8 cellular contexts compared by ENCODE assay signal in the genomic region with DNA sequence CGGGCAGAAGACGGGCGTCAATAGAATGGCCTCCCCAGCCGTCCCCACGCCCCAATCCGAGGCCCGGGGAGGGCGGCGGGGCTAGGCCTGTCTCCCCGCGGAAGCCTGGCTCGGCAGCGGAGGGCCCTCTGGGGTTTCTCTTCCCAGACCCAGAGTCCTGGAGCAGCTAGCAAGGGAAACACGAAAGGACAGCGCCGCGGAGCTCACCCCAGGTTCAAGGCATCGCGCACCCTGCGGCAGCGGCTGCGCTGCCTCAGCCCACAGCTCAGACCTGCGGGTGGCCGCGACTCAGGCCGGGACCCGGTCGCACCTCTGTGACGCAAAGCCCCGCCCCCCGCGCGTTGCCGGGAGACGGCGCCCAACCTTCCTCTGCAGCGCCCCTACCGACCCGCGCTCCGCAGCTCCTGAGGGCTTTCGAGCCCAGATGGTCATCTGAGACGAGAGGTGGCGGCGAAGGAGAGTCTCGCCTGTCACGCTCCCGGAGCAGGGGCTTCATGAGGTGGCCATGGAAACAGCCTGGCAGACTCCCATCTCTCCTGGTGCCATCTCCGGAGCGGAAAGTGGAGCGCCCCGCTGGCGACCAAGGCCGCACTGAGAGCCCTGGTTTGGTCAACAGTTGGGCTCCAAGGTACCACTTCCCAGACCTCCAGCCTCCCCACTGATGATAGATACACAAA. TPM values are rescaled to one million over a fixed set of nuclear protein-coding genes. Genes with fewer than 3 reads are reported as not detected.
DNase-seq lines count a peak whose midpoint lies in the region; ATAC-seq and TF ChIP-seq lines count a peak whose summit lies in the region.

A gene with protein sequence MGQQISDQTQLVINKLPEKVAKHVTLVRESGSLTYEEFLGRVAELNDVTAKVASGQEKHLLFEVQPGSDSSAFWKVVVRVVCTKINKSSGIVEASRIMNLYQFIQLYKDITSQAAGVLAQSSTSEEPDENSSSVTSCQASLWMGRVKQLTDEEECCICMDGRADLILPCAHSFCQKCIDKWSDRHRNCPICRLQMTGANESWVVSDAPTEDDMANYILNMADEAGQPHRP (minus strand): TSS at position 273 of the 677 bp plus-strand sequence. CDS start 7,029 bp downstream, outside the sequence.

- ATAC-seq in GM21515 (IDR thresholded peaks at IDR 0.05; ENCODE audit: unreplicated experiment), result peak; percentile 98

- H3K4me3 ChIP-seq in OCI-LY1 (ENCODE audit: low read depth, low read length, poor library complexity, severe bottlenecking) (peak within 1 kb of the TSS; percentile 74), epithelial cell of proximal tubule (ENCODE audit: low read depth, low read length) (peak within 1 kb of the TSS; percentile 77), mucosa of rectum (ENCODE audit: low read length in 2 of 2) (peak within 1 kb of the TSS; percentile 86 to 91)

- H2AFZ ChIP-seq in OCI-LY1 (ENCODE audit: low read length), result peak within 1 kb of the TSS; percentile 36

- no peak within 1 kb of the TSS for H3K27ac ChIP-seq in OCI-LY1 (ENCODE audit: low read depth, low read length, poor library complexity, severe bottlenecking)
- H3K27ac ChIP-seq in mucosa of rectum (ENCODE audit: low read depth in 2 of 2, low read length in 2 of 2), result peak within 1 kb of the TSS; percentile 87 to 95

- peaks cover 15% of the 10 kb centered on the region for H3K4me1 ChIP-seq in OCI-LY1 (ENCODE audit: insufficient read depth, low read length, severe bottlenecking)
- H3K4me1 ChIP-seq in mucosa of rectum (ENCODE audit: control insufficient read depth in 2 of 2, insufficient read depth in 2 of 2, low read length in 2 of 2), result peaks cover 7 to 13% of the 10 kb centered on the region in 2 donors

- H3F3A ChIP-seq in OCI-LY1 (ENCODE audit: insufficient read depth, low read length), result no peaks in the 10 kb centered on the region

- peak within 1 kb of the TSS; percentile 85 for H3K4me2 ChIP-seq in OCI-LY1 (ENCODE audit: low read length)

- no peaks in the 10 kb centered on the region for H3K27me3 ChIP-seq in OCI-LY1 (ENCODE audit: insufficient read depth, low read length)
- H3K27me3 ChIP-seq in mucosa of rectum (ENCODE audit: control insufficient read depth in 2 of 2, insufficient read depth in 2 of 2, low read length in 2 of 2), result no peaks in the 10 kb centered on the region

- DNase-seq in DMS 273 treated with DMSO at 0.1 percent for 48 hours (lab: John Stamatoyannopoulos, UW) (peak; percentile 73), HuH-7 (ENCODE audit: low spot score) (peak; percentile 89), activated T-cell treated with anti-CD3 and anti-CD28 coated beads for 48 hours (ENCODE audit: low read depth) (peak; percentile 97), epithelial cell of proximal tubule (ENCODE audit: low read depth) (peak; percentile 15)
- DNase-seq in stimulated activated CD8-positive, alpha-beta memory T cell treated with anti-CD3 and anti-CD28 coated beads, Interleukin-7, amount 100 ng/mL, for 1 hour (ENCODE audit: low read depth in 2 of 2), result peak; percentile 94 to 95

- peaks cover 19% of the 10 kb centered on the region for H3K9me3 ChIP-seq in OCI-LY1 (ENCODE audit: low read length)
- no peaks in the 10 kb centered on the region for H3K9me3 ChIP-seq in mucosa of rectum (ENCODE audit: control insufficient read depth in 2 of 2, low read length in 2 of 2)

- no peaks in the 10 kb centered on the region for H3K36me3 ChIP-seq in OCI-LY1 (ENCODE audit: insufficient read depth, low read length)
- H3K36me3 ChIP-seq in mucosa of rectum (ENCODE audit: control insufficient read depth in 2 of 2, insufficient read depth in 2 of 2, low read length in 2 of 2), result no peaks in the 10 kb centered on the region

- peak; percentile 83 for TF ChIP-seq CTCF in OCI-LY1 (IDR thresholded peaks at IDR 0.05; ENCODE audit: low read length)
- peak; percentile 73 for TF ChIP-seq CTCF in epithelial cell of proximal tubule (conservative IDR thresholded peaks at IDR 0.05; ENCODE audit: low read depth, low read length)

- no peaks in the 10 kb centered on the region for H3K79me2 ChIP-seq in OCI-LY1 (ENCODE audit: insufficient read depth, low read length)

- peak within 1 kb of the TSS; percentile 71 for H3K9ac ChIP-seq in OCI-LY1 (ENCODE audit: low read length)
- peak within 1 kb of the TSS; percentile 85 to 97 for H3K9ac ChIP-seq in mucosa of rectum (ENCODE audit: low read depth in 1 of 2, low read length in 2 of 2)

- H3K9me2 ChIP-seq in OCI-LY1 (ENCODE audit: low read depth, low read length), result no peaks in the 10 kb centered on the region

- no peaks in the 10 kb centered on the region for H4K20me1 ChIP-seq in OCI-LY1 (ENCODE audit: insufficient read depth, low read length)

RNA-seq across cellular contexts. Expression of the gene that starts here (rescaled TPM):
- total RNA-seq in epithelial cell of proximal tubule, result 18.2 and 21.7 TPM in 2 replicates

Comparison
In these comparisons a context has a peak if more than half of its experiments do, and no peak if none do; other contexts are left out.
1. DNase-seq: peak in every context shown above with its lines; median percentile 97 in activated T-cell treated with anti-CD3 and anti-CD28 coated beads for 48 hours; 94 in stimulated activated CD8-positive, alpha-beta memory T cell treated with anti-CD3 and anti-CD28 coated beads, Interleukin-7, amount 100 ng/mL, for 1 hour; 89 in HuH-7; 73 in DMS 273 treated with DMSO at 0.1 percent for 48 hours; 15 in epithelial cell of proximal tubule.